Comparison of ENCODE assay signal across 27 cellular contexts in genomic region chr16:4790261-4790660, GRCh38. TPM values are rescaled to one million over a fixed set of nuclear protein-coding genes. Genes with fewer than 3 reads are reported as not detected.
"Had no signal": no experiment of that assay in that cellular context is flagged by ENCODE, and none has a peak within 500 bp of the region (broad histone marks: within the 10 kb centered on the region; RNA-seq: fewer than 3 reads in every experiment).

No MANE protein-coding gene starts in this region.

- H3K4me2 ChIP-seq: KMS-11 had no signal

- H3K27me3 ChIP-seq: adrenal gland, breast epithelium had no signal

- H3K27ac ChIP-seq: adrenal gland, breast epithelium, KMS-11, VCaP had no signal

- H3K4me3 ChIP-seq: adrenal gland, breast epithelium had no signal

- ATAC-seq: activated CD4-positive, CD25-positive, alpha-beta regulatory T cell treated with anti-CD3 and anti-CD28 coated beads, Interleukin-2, amount 50 U/mL, for 24 hours; activated CD8-positive, alpha-beta T cell treated with anti-CD3 and anti-CD28 coated beads, Interleukin-2, amount 10 ng/mL, durations not matched to agents 7 days and 5 days had no signal

- H3K36me3 ChIP-seq: adrenal gland, breast epithelium had no signal

- H3K4me1 ChIP-seq: adrenal gland, breast epithelium had no signal

- H3K9me3 ChIP-seq: adrenal gland, breast epithelium had no signal

- H3K9ac ChIP-seq: KMS-11 had no signal

- DNase-seq: activated CD4-positive, alpha-beta T cell treated with anti-CD3 and anti-CD28 coated beads for 4 hours; activated CD8-positive, alpha-beta memory T cell treated with anti-CD3 and anti-CD28 coated beads, Interleukin-2, amount 50 U/mL, for 48 hours; activated CD8-positive, alpha-beta T cell treated with anti-CD3 and anti-CD28 coated beads, Interleukin-2, amount 10 ng/mL, durations not matched to agents 7 days and 5 days; activated naive CD4-positive, alpha-beta T cell treated with anti-CD3 and anti-CD28 coated beads, Interleukin-2, amount 50 U/mL, for 16 hours; activated naive CD8-positive, alpha-beta T cell treated with anti-CD3 and anti-CD28 coated beads, Interleukin-2, amount 10 ng/mL, durations not matched to agents 7 days and 5 days; activated T-cell treated with anti-CD3 and anti-CD28 coated beads, Interleukin-2, amount 50 U/mL, for 1 hour; adrenal gland; aorta; caudate nucleus; NCI-H1092; NCI-H1417; NCI-H2029; NCI-H2107; NCI-H2171 treated with DMSO at 0.1 percent for 48 hours; NCI-H226; NCI-H510A; NCI-H526 treated with DMSO at 0.1 percent for 48 hours; SHP77 treated with DMSO at 0.1 percent for 48 hours had no signal

- FAIRE-seq: RCC 7860 had no signal

RNA-seq across cellular contexts. Expression of gene SEPTIN12, which starts 2.1 kb away (rescaled TPM):
- total RNA-seq: activated CD8-positive, alpha-beta T cell treated with anti-CD3 and anti-CD28 coated beads, Interleukin-2, amount 10 ng/mL, durations not matched to agents 7 days and 5 days; activated naive CD8-positive, alpha-beta T cell treated with anti-CD3 and anti-CD28 coated beads, Interleukin-2, amount 10 ng/mL, durations not matched to agents 7 days and 5 days; adrenal gland; aorta; breast epithelium; cerebellum; MCF 10A; SK-MEL-5; T-helper 2 cell treated with Interferon-gamma antibody and Interleukin-4, amounts not matched to agents 100 ng/mL and 5 ng/mL, for 36 hours had no signal
- polyA plus RNA-seq: aorta had no signal

RNA-seq across cellular contexts. Expression of gene SMIM22, which starts 4.9 kb away (rescaled TPM):
- total RNA-seq: activated CD8-positive, alpha-beta T cell treated with anti-CD3 and anti-CD28 coated beads, Interleukin-2, amount 10 ng/mL, durations not matched to agents 7 days and 5 days; activated naive CD8-positive, alpha-beta T cell treated with anti-CD3 and anti-CD28 coated beads, Interleukin-2, amount 10 ng/mL, durations not matched to agents 7 days and 5 days; adrenal gland; aorta; cerebellum; SK-MEL-5; T-helper 2 cell treated with Interferon-gamma antibody and Interleukin-4, amounts not matched to agents 100 ng/mL and 5 ng/mL, for 36 hours had no signal
- polyA plus RNA-seq: adrenal gland had no signal
